Comparison of ENCODE assay signal across 8 cellular contexts in genomic region chr4:49153011-49153410, GRCh38.
DNase-seq lines count a peak whose midpoint lies in the region; ATAC-seq lines count a peak whose summit lies in the region.
"Not testable (repeated sequence)": the region's sequence is repeated elsewhere in the genome, so short reads cannot be mapped to it uniquely, and the experiment has no call there.

No MANE protein-coding gene starts in this region.

- not testable (repeated sequence) for H3K9ac ChIP-seq in mesendoderm (ENCODE audit: low read length)

- not testable (repeated sequence) for H2BK120ac ChIP-seq in mesendoderm (ENCODE audit: low read depth, low read length)

- H3K27ac ChIP-seq in mesendoderm (ENCODE audit: low read depth, low read length); aorta (ENCODE audit: low read depth in 1 of 2, low read length in 2 of 2): not testable (repeated sequence)

- not testable (repeated sequence) for H3K23ac ChIP-seq in mesendoderm (ENCODE audit: low read length)

- H3K4ac ChIP-seq in mesendoderm (ENCODE audit: low read depth, low read length) = not testable (repeated sequence)

- H4K5ac ChIP-seq in mesendoderm (ENCODE audit: low read length) = not testable (repeated sequence)

- not testable (repeated sequence) for H2BK15ac ChIP-seq in mesendoderm (replicated peaks; ENCODE audit: low read depth)

- H3K79me1 ChIP-seq in mesendoderm (ENCODE audit: low read length) = not testable (repeated sequence)

- DNase-seq in Right ventricle myocardium superior, aorta: not testable (repeated sequence)
- DNase-seq in mesendoderm = peak; percentile 14

- not testable (repeated sequence) for H3K4me2 ChIP-seq in mesendoderm (ENCODE audit: low read length)

- WGBS in mesendoderm (ENCODE audit: extremely low coverage, insufficient coverage, low lambda C conversion rate) = 100% methylated on average over 4 of the region's 11 CpGs
- WGBS in aorta, 2 donors = 79 to 82% methylated on average over 11 of the region's 11 CpGs

- not testable (repeated sequence) for H3K4me1 ChIP-seq in mesendoderm (ENCODE audit: control insufficient read depth, low read depth, low read length); aorta (ENCODE audit: control insufficient read depth in 1 of 2, insufficient read depth in 2 of 2, low read length in 2 of 2)

- ATAC-seq in GM18858 (IDR thresholded peaks at IDR 0.05; ENCODE audit: unreplicated experiment) (peak; percentile 20), GM21515 (IDR thresholded peaks at IDR 0.05; ENCODE audit: unreplicated experiment) (peak; percentile 30), HG02852 (IDR thresholded peaks at IDR 0.05; ENCODE audit: unreplicated experiment) (peak; percentile 25), HG03175 (IDR thresholded peaks at IDR 0.05; ENCODE audit: unreplicated experiment) (peak; percentile 27), SK-N-SH treated with all-trans-retinoic acid at 6 μM for 48 hours (peak; percentile 38; the same call in 2 of the 3 replicates), Right ventricle myocardium superior (ENCODE audit: poor library complexity) (peak; percentile 34), aorta (ENCODE audit: low FRiP score) (peak; percentile 69)

- not testable (repeated sequence) for H4K8ac ChIP-seq in mesendoderm (ENCODE audit: low read depth, low read length)

- not testable (repeated sequence) for H3K79me2 ChIP-seq in mesendoderm (ENCODE audit: control insufficient read depth, insufficient read depth, low read length)

- not testable (repeated sequence) for H2AK5ac ChIP-seq in mesendoderm (ENCODE audit: low read length)

- H3K36me3 ChIP-seq in mesendoderm (ENCODE audit: control insufficient read depth, insufficient read depth, low read length); aorta (ENCODE audit: control insufficient read depth in 1 of 2, insufficient read depth in 2 of 2, low read length in 1 of 2): not testable (repeated sequence)

- H3K27me3 ChIP-seq in mesendoderm (ENCODE audit: insufficient read depth, low read length, poor library complexity); aorta (ENCODE audit: control insufficient read depth in 1 of 2, insufficient read depth in 2 of 2, low read length in 1 of 2): not testable (repeated sequence)

- intact Hi-C loops in Right ventricle myocardium superior (cut with DNase I); aorta (cut with DNase I): not testable (repeated sequence)

- not testable (repeated sequence) for H3K18ac ChIP-seq in mesendoderm (ENCODE audit: low read length)

- not testable (repeated sequence) for H2BK5ac ChIP-seq in mesendoderm (ENCODE audit: low read length)

- not testable (repeated sequence) for H3K56ac ChIP-seq in mesendoderm (ENCODE audit: low read length)

- peak overlapping the region; percentile 22 for H3K4me3 ChIP-seq in mesendoderm (ENCODE audit: low read length)
- not testable (repeated sequence) for H3K4me3 ChIP-seq in aorta (ENCODE audit: low read length in 2 of 2)

- not testable (repeated sequence) for H3K9me3 ChIP-seq in aorta (ENCODE audit: control insufficient read depth, low read length)
